8 cellular contexts compared by ENCODE assay signal in the genomic region with DNA sequence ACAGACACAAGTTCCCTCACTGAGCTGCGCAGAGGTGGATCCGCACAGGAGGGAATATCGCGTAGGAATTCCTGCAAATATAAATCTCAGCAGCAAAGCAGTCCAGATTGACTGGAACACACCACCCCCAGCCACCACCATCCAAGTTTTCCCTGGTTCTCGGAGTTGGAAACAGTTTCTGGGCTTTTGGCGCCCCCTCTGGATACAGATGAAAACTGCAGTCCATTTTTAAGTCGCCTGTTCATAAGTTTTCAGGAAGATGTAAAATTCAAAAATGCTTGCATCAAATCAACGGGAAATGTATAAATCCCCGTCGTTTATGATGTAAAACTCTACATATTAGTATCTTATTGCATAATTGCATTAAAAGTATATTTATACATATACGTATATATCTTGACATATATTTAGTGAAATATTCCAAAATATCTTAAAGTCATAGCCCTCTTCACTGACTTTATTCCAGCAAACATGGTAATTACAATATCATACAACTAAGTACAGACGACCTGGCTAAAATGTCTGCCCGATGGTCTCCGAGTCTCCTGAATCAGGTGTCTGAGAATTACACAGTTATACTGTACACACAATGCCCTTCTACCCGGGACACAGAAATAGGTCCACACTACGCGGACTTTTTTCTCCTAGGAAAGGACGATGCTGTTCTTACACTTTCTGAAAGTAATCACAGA. TPM values are rescaled to one million over a fixed set of nuclear protein-coding genes. Genes with fewer than 3 reads are reported as not detected.
A peak's percentile ranks its signal among the peaks of the same experiment; 100 is the strongest.
DNase-seq lines count a peak whose midpoint lies in the region; ATAC-seq, FAIRE-seq and TF ChIP-seq lines count a peak whose summit lies in the region.

No MANE protein-coding gene starts in this region.

- no peaks in the 10 kb centered on the region for H3K27me3 ChIP-seq in pancreas

- no peak for DNase-seq in AG04449 (ENCODE audit: low read depth, low spot score)
- peak; percentile 72 for DNase-seq in G401 (ENCODE audit: low spot score)
- DNase-seq in NCI-H2081 treated with DMSO at 0.1 percent for 48 hours (lab: John Stamatoyannopoulos, UW) = peak; percentile 35
- peak; percentile 49 to 51 for DNase-seq in activated T-cell treated with anti-CD3 and anti-CD28 coated beads, Interleukin-2, amount 50 U/mL, for 48 hours
- DNase-seq in glomerular visceral epithelial cell (ENCODE audit: extremely low spot score) = peak; percentile 78
- DNase-seq in pancreas = peak; percentile 52 to 84 (median 70)
- no peak for DNase-seq in NCI-H187 treated with DMSO at 0.1 percent for 48 hours (lab: John Stamatoyannopoulos, UW)

- peak; percentile 81 for TF ChIP-seq CTCF in AG04449 (IDR thresholded peaks at IDR 0.05; ENCODE audit: insufficient read depth, low read length, missing control alignments)
- TF ChIP-seq CTCF in pancreas (IDR thresholded peaks at IDR 0.05) = peak; percentile 63 to 81 (median 72)

- intact Hi-C loops in pancreas (cut with DNase I) = loop anchor here in 2 of 3 donors (10.0 kb wide), 3 partner anchors 74 to 644 kb away; no protein-coding TSS in a partner anchor

- H3K27ac ChIP-seq in pancreas = peak overlapping the region; percentile 50 to 95 (median 88)

- no peaks in the 10 kb centered on the region for H3K9me3 ChIP-seq in pancreas

- no peak overlapping the region for H3K4me3 ChIP-seq in AG04449 (ENCODE audit: low read depth, low read length)
- H3K4me3 ChIP-seq in pancreas = peak overlapping the region; percentile 23 to 92 (median 43)

- in situ Hi-C loops in G401 (cut with HindIII; ENCODE audit: low sequenced_read_pairs) = no loop called here

- no peak for FAIRE-seq in pancreas (lab: Jason Lieb, UNC)

- POLR2A ChIA-PET in AG04449 (lab: Yijun Ruan, JAX) = no interaction called here

- CTCF ChIA-PET in AG04449 (lab: Yijun Ruan, JAX) = interaction anchor here (1.0 to 3.4 kb wide), 10 partner anchors 13 to 1352 kb away, joined by 3 to 14 read pairs (median 4); no protein-coding TSS in a partner anchor

- peaks cover 0 to 12% (median 6%) of the 10 kb centered on the region in 3 donors for H3K36me3 ChIP-seq in pancreas

- peaks cover 0 to 7% (median 0%) of the 10 kb centered on the region in 3 donors for H3K4me1 ChIP-seq in pancreas

- ATAC-seq in pancreas = peak; percentile 9 to 43 (median 34)
- ATAC-seq in HG02759 (IDR thresholded peaks at IDR 0.05; ENCODE audit: unreplicated experiment) = no peak

- 5% methylated on average over 18 of the region's 18 CpGs for WGBS in pancreas, 2 donors

RNA-seq across cellular contexts. Expression of a gene that starts 2.1 kb away (rescaled TPM):
- total RNA-seq in G401 (2014; rRNA removed; shearing (Covaris generic)) = not detected in 2 replicates
- total RNA-seq in pancreas = 10 to 100 TPM; 22.7 to 76.1 (median 34.2) TPM
- polyA plus RNA-seq in pancreas = 10 to 100 TPM; 26.0 to 31.9 TPM

Comparison
In these comparisons a context has a peak if more than half of its experiments do, and no peak if none do; other contexts are left out.
1. DNase-seq: peak in G401 (single experiment), NCI-H2081 treated with DMSO at 0.1 percent for 48 hours (single experiment), activated T-cell treated with anti-CD3 and anti-CD28 coated beads, Interleukin-2, amount 50 U/mL, for 48 hours (2 of 2), glomerular visceral epithelial cell (single experiment) and pancreas (6 of 6); none in AG04449 (single experiment) and NCI-H187 treated with DMSO at 0.1 percent for 48 hours (single experiment).
2. RNA of a gene that starts 2.1 kb away (total RNA-seq): 22.7 to 76.1 TPM in pancreas; not detected in G401; every median in the first group is over 10 times any median in the second.